ENCODE assay signal across 2 cellular contexts in genomic region chr14:55731881-55732498, GRCh38.
TF ChIP-seq lines count a peak whose summit lies in the region.

No MANE protein-coding gene starts in this region.

TF ChIP-seq in HCT116, 20 proteins besides CTCF, POLR2A, EP300 and RAD21 (continued from another document):
- TF ChIP-seq SP1 (IDR thresholded peaks at IDR 0.05; ENCODE audit: low read depth) (no peak), YY1 (IDR thresholded peaks at IDR 0.05; ENCODE audit: extremely low read depth, insufficient replicate concordance, low read depth, low read length) (no peak), SRF (IDR thresholded peaks at IDR 0.05; ENCODE audit: low read depth) (no peak), SIN3A (IDR thresholded peaks at IDR 0.05; ENCODE audit: low read depth) (no peak), MAX (IDR thresholded peaks at IDR 0.05) (no peak), JUND (IDR thresholded peaks at IDR 0.05) (no peak), FOSL1 (IDR thresholded peaks at IDR 0.05; ENCODE audit: low read depth) (no peak), ZBTB33 (IDR thresholded peaks at IDR 0.05; ENCODE audit: extremely low read depth, insufficient replicate concordance, low read length) (no peak), EZH2phosphoT487 (IDR thresholded peaks at IDR 0.05; ENCODE audit: borderline replicate concordance) (no peak), EZH2 (IDR thresholded peaks at IDR 0.05) (no peak), ATF3 (IDR thresholded peaks at IDR 0.05) (no peak), CBX3 (IDR thresholded peaks at IDR 0.05; ENCODE audit: low read depth) (no peak), ZNF274 (IDR thresholded peaks at IDR 0.05; ENCODE audit: low read depth, low read length) (no peak)
TF ChIP-seq in HCT116: peak in this region for 0.

TF ChIP-seq in GM12878, 131 proteins besides CTCF, POLR2A, EP300 and RAD21:
- no peak for TF ChIP-seq ZNF687 (IDR thresholded peaks at IDR 0.05)
- no peak for TF ChIP-seq ETV6 (conservative IDR thresholded peaks at IDR 0.05 in 1 of 2, IDR thresholded peaks at IDR 0.05 in 1 of 2; ENCODE audit: borderline replicate concordance in 1 of 2, low read depth in 1 of 2)
- no peak for TF ChIP-seq SPI1 (IDR thresholded peaks at IDR 0.05; ENCODE audit: borderline replicate concordance, insufficient read depth, low read depth, low read length)
- TF ChIP-seq ZBTB11 (CRISPR knock-in tag; IDR thresholded peaks at IDR 0.05): no peak
- no peak for TF ChIP-seq ZBTB4 (CRISPR knock-in tag; IDR thresholded peaks at IDR 0.05)
- no peak for TF ChIP-seq RFX5 (IDR thresholded peaks at IDR 0.05; ENCODE audit: low read depth, low read length)
- peak; percentile 77 for TF ChIP-seq SMC3 (IDR thresholded peaks at IDR 0.05; ENCODE audit: borderline replicate concordance, low read length)
- no peak for TF ChIP-seq ZNF384 (IDR thresholded peaks at IDR 0.05; ENCODE audit: borderline replicate concordance, low read depth, low read length)
- no peak for TF ChIP-seq TCF7 (IDR thresholded peaks at IDR 0.05; ENCODE audit: borderline replicate concordance)
TF ChIP-seq in GM12878: peak in this region for 1.
